8 cellular contexts compared by ENCODE assay signal in genomic region chr12:24561411-24561871, GRCh38.
DNase-seq lines count a peak whose midpoint lies in the region; ATAC-seq, FAIRE-seq and TF ChIP-seq lines count a peak whose summit lies in the region.

No MANE protein-coding gene starts in this region.

- H3K27ac Mint-ChIP-seq in T-helper 1 cell treated with Interleukin-12 subunit alpha and Interleukin-12 subunit beta and Interleukin-4 antibody, amounts not matched to agents 30 μg/mL and 1 μg/mL, for 36 hours, result no peak overlapping the region
- peak overlapping the region; percentile 72 for H3K27ac Mint-ChIP-seq in activated B cell treated with CpG ODN at 0.5 μM for 24 hours

- no peaks in the 10 kb centered on the region for H3K9me3 ChIP-seq in pancreas

- CTCF ChIA-PET in activated B cell treated with CpG ODN at 0.5 μM for 24 hours (lab: Charles Lee), result interaction anchor here (1.4 kb wide), 1 partner anchor 201 kb away, joined by 4 read pairs; no protein-coding TSS in a partner anchor

- peaks cover 0 to 9% (median 0%) of the 10 kb centered on the region in 4 donors for H3K27me3 ChIP-seq in pancreas

- H3K4me3 ChIP-seq in pancreas, result peak overlapping the region; percentile 41 to 60 (median 50)

- peaks cover 68% of the 10 kb centered on the region for H3K27me3 Mint-ChIP-seq in T-helper 1 cell treated with Interleukin-12 subunit alpha and Interleukin-12 subunit beta and Interleukin-4 antibody, amounts not matched to agents 30 μg/mL and 1 μg/mL, for 36 hours (ENCODE audit: low read depth)
- H3K27me3 Mint-ChIP-seq in activated B cell treated with CpG ODN at 0.5 μM for 24 hours, result peaks cover 23% of the 10 kb centered on the region

- intact Hi-C loops in activated B cell treated with CpG ODN at 0.5 μM for 24 hours (cut with micrococcal nuclease), result loop anchor here (1.0 to 5.0 kb wide), 5 partner anchors 145 to 289 kb away; no protein-coding TSS in a partner anchor
- intact Hi-C loops in Right ventricle myocardium superior (cut with DNase I), result no loop called here
- intact Hi-C loops in pancreas (cut with DNase I), result no loop called here

- DNase-seq in T-helper 1 cell, result no peak
- DNase-seq in activated B cell treated with CpG ODN at 0.5 μM for 24 hours, result no peak
- no peak for DNase-seq in Right ventricle myocardium superior
- DNase-seq in pancreas, result peak in 1 of 6 donors; percentile 16
- no peak for DNase-seq in DMS79 (lab: John Stamatoyannopoulos, UW)
- DNase-seq in activated effector memory CD4-positive, alpha-beta T cell treated with Interleukin-2 at 50 U/mL for 16 hours, result no peak

- no peak for FAIRE-seq in pancreas (lab: Jason Lieb, UNC)

- H3K9me3 Mint-ChIP-seq in T-helper 1 cell treated with Interleukin-12 subunit alpha and Interleukin-12 subunit beta and Interleukin-4 antibody, amounts not matched to agents 30 μg/mL and 1 μg/mL, for 36 hours, result no peaks in the 10 kb centered on the region
- H3K9me3 Mint-ChIP-seq in activated B cell treated with CpG ODN at 0.5 μM for 24 hours, result no peaks in the 10 kb centered on the region

- peak overlapping the region; percentile 84 for H3K4me3 Mint-ChIP-seq in T-helper 1 cell treated with Interleukin-12 subunit alpha and Interleukin-12 subunit beta and Interleukin-4 antibody, amounts not matched to agents 30 μg/mL and 1 μg/mL, for 36 hours
- H3K4me3 Mint-ChIP-seq in activated B cell treated with CpG ODN at 0.5 μM for 24 hours, result peak overlapping the region; percentile 87

- peaks cover 0 to 3% (median 0%) of the 10 kb centered on the region in 3 donors for H3K4me1 ChIP-seq in pancreas

- TF ChIP-seq CTCF in activated B cell treated with CpG ODN at 0.5 μM for 24 hours (IDR thresholded peaks at IDR 0.05), result no peak
- TF ChIP-seq CTCF in pancreas (IDR thresholded peaks at IDR 0.05), result no peak

- ATAC-seq in activated B cell treated with CpG ODN at 0.5 μM for 24 hours (ENCODE audit: low read depth), result no peak
- peak; percentile 56 for ATAC-seq in Right ventricle myocardium superior (ENCODE audit: poor library complexity)
- ATAC-seq in pancreas, result peak in 3 of 4 donors; percentile 21 to 40 (median 30)
- no peak for ATAC-seq in HG03457 (IDR thresholded peaks at IDR 0.05; ENCODE audit: unreplicated experiment)

- no peaks in the 10 kb centered on the region for H3K36me3 Mint-ChIP-seq in T-helper 1 cell treated with Interleukin-12 subunit alpha and Interleukin-12 subunit beta and Interleukin-4 antibody, amounts not matched to agents 30 μg/mL and 1 μg/mL, for 36 hours (ENCODE audit: low read depth)
- H3K36me3 Mint-ChIP-seq in activated B cell treated with CpG ODN at 0.5 μM for 24 hours (ENCODE audit: low read depth), result peaks cover 7% of the 10 kb centered on the region

- peaks cover 13% of the 10 kb centered on the region for H3K4me1 Mint-ChIP-seq in T-helper 1 cell treated with Interleukin-12 subunit alpha and Interleukin-12 subunit beta and Interleukin-4 antibody, amounts not matched to agents 30 μg/mL and 1 μg/mL, for 36 hours (ENCODE audit: low read depth)
- peaks cover 28% of the 10 kb centered on the region for H3K4me1 Mint-ChIP-seq in activated B cell treated with CpG ODN at 0.5 μM for 24 hours

- peak overlapping the region in 2 of 4 donors; percentile 13 to 34 for H3K27ac ChIP-seq in pancreas

- POLR2A ChIA-PET in activated B cell treated with CpG ODN at 0.5 μM for 24 hours (lab: Charles Lee), result interaction anchor here (0.6 to 3.6 kb wide), 10 partner anchors 42 to 388 kb away, joined by 3 to 22 read pairs (median 7); partner anchors contain the start of gene BCAT1

- no peaks in the 10 kb centered on the region for H3K36me3 ChIP-seq in pancreas

- 0 to 1% methylated on average over 15 of the region's 15 CpGs for WGBS in pancreas, 2 donors

Comparison
In these comparisons a context has a peak if more than half of its experiments do, and no peak if none do; other contexts are left out.
1. ATAC-seq: peak in Right ventricle myocardium superior (single experiment) and pancreas (3 of 4); none in activated B cell treated with CpG ODN at 0.5 μM for 24 hours (single experiment) and HG03457 (single experiment).